Comparison of ENCODE assay signal across 18 cellular contexts in the genomic region with DNA sequence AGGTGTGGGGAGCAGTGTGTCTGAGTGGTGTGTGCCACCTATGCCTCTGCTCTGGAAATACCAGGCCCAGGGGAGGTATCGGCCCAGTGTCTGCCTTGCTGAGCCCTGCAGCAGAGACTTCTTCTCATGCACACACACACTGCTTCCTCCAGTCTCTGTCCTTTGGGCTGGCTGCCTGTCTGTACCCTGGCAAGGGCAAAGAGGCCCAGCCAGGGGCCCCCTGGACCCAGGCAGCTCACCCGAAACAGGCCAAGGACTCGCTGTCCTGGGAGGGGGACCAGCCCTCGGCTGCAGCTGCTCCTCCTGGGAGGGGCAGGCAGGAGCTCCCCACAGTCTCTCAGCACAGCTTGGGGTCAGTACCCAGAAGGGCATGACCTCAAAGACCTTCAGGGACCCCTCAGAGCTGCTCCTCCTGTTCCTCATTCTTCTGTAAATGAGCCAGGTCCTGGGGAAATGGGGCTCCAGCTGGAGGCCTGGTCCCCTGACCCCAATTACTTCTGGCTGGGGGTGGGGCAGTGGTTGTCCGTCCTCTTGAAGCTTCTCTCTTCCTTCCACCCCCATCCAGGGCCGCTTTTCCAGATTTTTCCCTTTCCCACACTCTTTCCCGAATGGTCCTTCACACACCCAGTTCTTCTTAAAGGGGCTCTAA. TPM values are rescaled to one million over a fixed set of nuclear protein-coding genes. Genes with fewer than 3 reads are reported as not detected.
"Had no signal": no experiment of that assay in that cellular context is flagged by ENCODE, and none has a peak within 500 bp of the region (broad histone marks: within the 10 kb centered on the region; RNA-seq: fewer than 3 reads in every experiment).

No MANE protein-coding gene starts in this region.

- DNase-seq: activated CD4-positive, alpha-beta T cell treated with anti-CD3 and anti-CD28 coated beads, Interleukin-2, amount 10 ng/mL, durations not matched to agents 24 days and 14 days; activated CD4-positive, CD25-positive, alpha-beta regulatory T cell; activated CD8-positive, alpha-beta memory T cell treated with anti-CD3 and anti-CD28 coated beads, Interleukin-2, amount 50 U/mL, for 48 hours; activated gamma-delta T cell; activated T-cell treated with anti-CD3 and anti-CD28 coated beads, Interleukin-2, amount 50 U/mL, for 72 hours; amniotic stem cell; central memory CD4-positive, alpha-beta T cell; effector memory CD4-positive, alpha-beta T cell; foreskin keratinocyte; glutamatergic neuron; mammary epithelial cell; naive B cell; stimulated activated CD4-positive, alpha-beta T cell treated with anti-CD3 and anti-CD28 coated beads, Interleukin-2, amount 100 ng/mL, for 48 hours; stimulated activated naive B cell treated with anti-CD40 and anti-IgM and Interleukin-4, amounts not matched to agents 10 μg/mL and 1 μg/mL and 100 μg/mL, for 72 hours; thyroid gland had no signal

- H3K27ac ChIP-seq: foreskin keratinocyte, parathyroid adenoma, thyroid gland had no signal

- H3K4me3 ChIP-seq: thyroid gland had no signal

- H3K9ac ChIP-seq: parathyroid adenoma had no signal

- H3K79me2 ChIP-seq: parathyroid adenoma had no signal

- ATAC-seq: activated naive CD4-positive, alpha-beta T cell treated with anti-CD3 and anti-CD28 coated beads, Interleukin-2, amount 50 U/mL, for 72 hours; activated T-cell treated with anti-CD3 and anti-CD28 coated beads, Interleukin-2, amount 50 U/mL, for 72 hours; stimulated activated naive B cell treated with anti-CD40 and anti-IgM and Interleukin-4, amounts not matched to agents 10 μg/mL and 1 μg/mL and 100 μg/mL, for 72 hours had no signal

- H3K36me3 ChIP-seq: thyroid gland had no signal

- H2AFZ ChIP-seq: parathyroid adenoma had no signal

- H3K4me1 ChIP-seq: foreskin keratinocyte, parathyroid adenoma, thyroid gland had no signal

- H3K9me3 ChIP-seq: thyroid gland had no signal

RNA-seq across cellular contexts. Expression of gene ALX4, which starts 24.5 kb away (rescaled TPM):
- total RNA-seq: activated CD4-positive, alpha-beta T cell treated with anti-CD3 and anti-CD28 coated beads, Interleukin-2, amount 10 ng/mL, durations not matched to agents 24 days and 14 days; activated naive CD4-positive, alpha-beta T cell treated with anti-CD3 and anti-CD28 coated beads, Interleukin-2, amount 50 U/mL, for 72 hours; activated T-cell treated with anti-CD3 and anti-CD28 coated beads, Interleukin-2, amount 50 U/mL, for 72 hours; foreskin keratinocyte; mononuclear cell had no signal
